Comparison of ENCODE assay signal across 8 cellular contexts in genomic region chrX:1462596-1463251, GRCh38. TPM values are rescaled to one million over a fixed set of nuclear protein-coding genes. Genes with fewer than 3 reads are reported as not detected.
DNase-seq lines count a peak whose midpoint lies in the region; ATAC-seq, FAIRE-seq and TF ChIP-seq lines count a peak whose summit lies in the region.

No MANE protein-coding gene starts in this region.

- 35 to 39% (median 36%) methylated on average over 19 of the region's 19 CpGs for WGBS in spleen, 5 donors
- 52 to 64% methylated on average over 19 of the region's 19 CpGs for WGBS in thyroid gland, 2 donors

- H3K27me3 ChIP-seq in spleen (replicated peaks in 1 of 7) (no peaks in the 10 kb centered on the region), H7 (ENCODE audit: control insufficient read depth, insufficient read depth, low read length) (no peaks in the 10 kb centered on the region), thyroid gland (peaks cover 4% of the 10 kb centered on the region)

- H3K36me3 ChIP-seq in spleen: peaks cover 0 to 35% (median 14%) of the 10 kb centered on the region in 6 donors
- no peaks in the 10 kb centered on the region for H3K36me3 ChIP-seq in H7 (replicated peaks; ENCODE audit: control insufficient read depth, insufficient read depth, low read length)
- H3K36me3 ChIP-seq in thyroid gland: no peaks in the 10 kb centered on the region

- H3K27ac ChIP-seq in spleen: peak overlapping the region in 7 of 8 donors; percentile 29 to 90 (median 71)
- peak overlapping the region in 1 of 3 donors; percentile 17 for H3K27ac ChIP-seq in thyroid gland

- H3K4me3 ChIP-seq in spleen (no peak overlapping the region), H7 (ENCODE audit: insufficient read depth, low read depth, low read length) (no peak overlapping the region), thyroid gland (replicated peaks in 1 of 3) (no peak overlapping the region)

- POLR2A ChIA-PET in activated CD8-positive, alpha-beta T cell treated with anti-CD3 and anti-CD28 coated beads for 36 hours (lab: Charles Lee): no interaction called here

- no peak for TF ChIP-seq CTCF in activated CD8-positive, alpha-beta T cell treated with anti-CD3 and anti-CD28 coated beads for 36 hours (IDR thresholded peaks at IDR 0.05)
- no peak for TF ChIP-seq CTCF in spleen (IDR thresholded peaks at IDR 0.05 in 8 of 11, conservative IDR thresholded peaks at IDR 0.05 in 3 of 11)
- TF ChIP-seq CTCF in thyroid gland (IDR thresholded peaks at IDR 0.05): no peak

- H3K36me3 Mint-ChIP-seq in activated CD8-positive, alpha-beta T cell treated with anti-CD3 and anti-CD28 coated beads for 36 hours (ENCODE audit: low read depth): peaks cover 31% of the 10 kb centered on the region

- peak overlapping the region; percentile 92 for H3K27ac Mint-ChIP-seq in activated CD8-positive, alpha-beta T cell treated with anti-CD3 and anti-CD28 coated beads for 36 hours

- peak; percentile 84 for ATAC-seq in activated CD8-positive, alpha-beta T cell treated with anti-CD3 and anti-CD28 coated beads for 36 hours
- no peak for ATAC-seq in HG02642 (IDR thresholded peaks at IDR 0.05; ENCODE audit: poor library complexity, unreplicated experiment)

- CTCF ChIA-PET in activated CD8-positive, alpha-beta T cell treated with anti-CD3 and anti-CD28 coated beads for 36 hours (lab: Charles Lee): no interaction called here

- FAIRE-seq in GM12892 (lab: Jason Lieb, UNC): no peak

- H3K4me1 ChIP-seq in spleen (peaks cover 14 to 56% (median 55%) of the 10 kb centered on the region in 6 donors), thyroid gland (no peaks in the 10 kb centered on the region)

- no peak for DNase-seq in GM12892 (ENCODE audit: insufficient read length)
- DNase-seq in activated CD8-positive, alpha-beta T cell treated with anti-CD3 and anti-CD28 coated beads for 36 hours: peak; percentile 90
- peak; percentile 61 to 71 for DNase-seq in erythroblast (lab: John Stamatoyannopoulos, UW)
- DNase-seq in spleen: peak; percentile 65
- no peak for DNase-seq in NCI-H345 (lab: John Stamatoyannopoulos, UW)
- DNase-seq in H7: no peak
- no peak for DNase-seq in thyroid gland

- intact Hi-C loops in activated CD8-positive, alpha-beta T cell treated with anti-CD3 and anti-CD28 coated beads for 36 hours (cut with micrococcal nuclease): no loop called here
- intact Hi-C loops in spleen (cut with DNase I; ENCODE audit: low total_unique reads) (loop anchor here (10.0 kb wide), 1 partner anchor 72 kb away; the partner anchor contains the start of gene P2RY8), thyroid gland (cut with DNase I) (no loop called here)

- H3K9me3 ChIP-seq in spleen (no peaks in the 10 kb centered on the region), thyroid gland (no peaks in the 10 kb centered on the region)

- peaks cover 56% of the 10 kb centered on the region for H3K4me1 Mint-ChIP-seq in activated CD8-positive, alpha-beta T cell treated with anti-CD3 and anti-CD28 coated beads for 36 hours (ENCODE audit: low read depth)

- no peaks in the 10 kb centered on the region for H3K27me3 Mint-ChIP-seq in activated CD8-positive, alpha-beta T cell treated with anti-CD3 and anti-CD28 coated beads for 36 hours

- TF ChIP-seq POLR2A in GM12892 (IDR thresholded peaks at IDR 0.05; ENCODE audit: low read depth, low read length) (peak; percentile 32; the same call in 1 of the 2 replicates), erythroblast (IDR thresholded peaks at IDR 0.05; ENCODE audit: low read length) (no peak), spleen (IDR thresholded peaks at IDR 0.05) (no peak), thyroid gland (IDR thresholded peaks at IDR 0.05) (no peak)

- peak overlapping the region; percentile 53 for H3K4me3 Mint-ChIP-seq in activated CD8-positive, alpha-beta T cell treated with anti-CD3 and anti-CD28 coated beads for 36 hours

- H3K9me3 Mint-ChIP-seq in activated CD8-positive, alpha-beta T cell treated with anti-CD3 and anti-CD28 coated beads for 36 hours: no peaks in the 10 kb centered on the region

RNA-seq across cellular contexts. Expression of gene ASMTL, which starts 10.0 kb away (rescaled TPM):
- 23.3 TPM for polyA plus RNA-seq in GM12892 (2012; ENCODE audit: missing spikeins)
- total RNA-seq in activated CD8-positive, alpha-beta T cell treated with anti-CD3 and anti-CD28 coated beads for 36 hours: 10 to 100 TPM; 55.8 to 57.2 TPM
- total RNA-seq in spleen (10 to 100 TPM; 21.3 to 35.5 (median 27.9) TPM), thyroid gland (10 to 100 TPM; 29.7 to 56.1 (median 42.4) TPM)
- 10 to 100 TPM; 25.0 to 28.8 (median 26.6) TPM for polyA plus RNA-seq in spleen
- total RNA-seq in H7 (2014; rRNA removed; shearing (Covaris generic)): 36.5 and 37.0 TPM in 2 replicates

Comparison
In these comparisons a context has a peak if more than half of its experiments do, and no peak if none do; other contexts are left out.
1. DNase-seq: peak in activated CD8-positive, alpha-beta T cell treated with anti-CD3 and anti-CD28 coated beads for 36 hours (single experiment), erythroblast (2 of 2) and spleen (single experiment); none in GM12892 (single experiment), NCI-H345 (single experiment), H7 (single experiment) and thyroid gland (0 of 2).